ENCODE assay signal across 23 cellular contexts in genomic region chr11:19101803-19102520, GRCh38. TPM values are rescaled to one million over a fixed set of nuclear protein-coding genes. Genes with fewer than 3 reads are reported as not detected.
DNase-seq lines count a peak whose midpoint lies in the region; ATAC-seq and TF ChIP-seq lines count a peak whose summit lies in the region.
"Had no signal": no experiment of that assay in that cellular context is flagged by ENCODE, and none has a peak within 500 bp of the region (broad histone marks: within the 10 kb centered on the region; RNA-seq: fewer than 3 reads in every experiment).

No MANE protein-coding gene starts in this region.

- H3K27me3 ChIP-seq in uterus = no peaks in the 10 kb centered on the region

- no peak overlapping the region for H3K27ac ChIP-seq in uterus

- H3K4me3 ChIP-seq in epithelial cell of esophagus (ENCODE audit: low read length) (no peak overlapping the region), uterus (no peak overlapping the region)

- H3K9me3 Mint-ChIP-seq in stimulated activated memory B cell treated with anti-CD40 and anti-IgM and Interleukin-4, amounts not matched to agents 10 μg/mL and 1 μg/mL and 100 μg/mL, for 72 hours = peaks cover 7% of the 10 kb centered on the region
- H3K9me3 Mint-ChIP-seq: activated CD4-positive, alpha-beta T cell treated with anti-CD3 and anti-CD28 coated beads, Interleukin-2, amount 10 ng/mL, durations not matched to agents 7 days and 5 days; activated naive CD8-positive, alpha-beta T cell treated with anti-CD3 and anti-CD28 coated beads, Interleukin-2, amount 10 ng/mL, durations not matched to agents 7 days and 5 days; activated T-cell treated with anti-CD3 and anti-CD28 coated beads, Interleukin-2, amount 50 U/mL, for 24 hours had no signal

- TF ChIP-seq POLR2A in uterus (IDR thresholded peaks at IDR 0.05) = no peak

- no peaks in the 10 kb centered on the region for H3K4me1 Mint-ChIP-seq in stimulated activated memory B cell treated with anti-CD40 and anti-IgM and Interleukin-4, amounts not matched to agents 10 μg/mL and 1 μg/mL and 100 μg/mL, for 72 hours
- H3K4me1 Mint-ChIP-seq: activated CD4-positive, alpha-beta T cell treated with anti-CD3 and anti-CD28 coated beads, Interleukin-2, amount 10 ng/mL, durations not matched to agents 7 days and 5 days; activated naive CD8-positive, alpha-beta T cell treated with anti-CD3 and anti-CD28 coated beads, Interleukin-2, amount 10 ng/mL, durations not matched to agents 7 days and 5 days; CD4-positive, CD25-positive, alpha-beta regulatory T cell; naive B cell had no signal

- H3K9me3 ChIP-seq in uterus = no peaks in the 10 kb centered on the region

- H3K4me1 ChIP-seq in uterus = no peaks in the 10 kb centered on the region

- TF ChIP-seq CTCF in epithelial cell of esophagus (IDR thresholded peaks at IDR 0.05; ENCODE audit: insufficient read depth, low read depth, low read length, missing control alignments) = no peak
- TF ChIP-seq CTCF in uterus (IDR thresholded peaks at IDR 0.05) = no peak

- no peak overlapping the region for H3K27ac Mint-ChIP-seq in stimulated activated memory B cell treated with anti-CD40 and anti-IgM and Interleukin-4, amounts not matched to agents 10 μg/mL and 1 μg/mL and 100 μg/mL, for 72 hours
- H3K27ac Mint-ChIP-seq: activated CD4-positive, alpha-beta T cell treated with anti-CD3 and anti-CD28 coated beads, Interleukin-2, amount 10 ng/mL, durations not matched to agents 7 days and 5 days; activated naive CD8-positive, alpha-beta T cell treated with anti-CD3 and anti-CD28 coated beads, Interleukin-2, amount 10 ng/mL, durations not matched to agents 7 days and 5 days; activated T-cell treated with anti-CD3 and anti-CD28 coated beads, Interleukin-2, amount 50 U/mL, for 24 hours; CD4-positive, CD25-positive, alpha-beta regulatory T cell; naive B cell; stimulated activated naive CD8-positive, alpha-beta T cell treated with anti-CD3 and anti-CD28 coated beads, Interleukin-15, Interleukin-2, amounts not matched to agents 100 ng/mL and 50 ng/mL, for 24 hours had no signal

- intact Hi-C loops in uterus (cut with DNase I; ENCODE audit: low total_unique reads) = no loop called here

- H3K36me3 ChIP-seq in uterus = no peaks in the 10 kb centered on the region

- H3K27me3 Mint-ChIP-seq in stimulated activated memory B cell treated with anti-CD40 and anti-IgM and Interleukin-4, amounts not matched to agents 10 μg/mL and 1 μg/mL and 100 μg/mL, for 72 hours = peaks cover 38% of the 10 kb centered on the region

- no peak overlapping the region for H3K4me3 Mint-ChIP-seq in stimulated activated memory B cell treated with anti-CD40 and anti-IgM and Interleukin-4, amounts not matched to agents 10 μg/mL and 1 μg/mL and 100 μg/mL, for 72 hours
- H3K4me3 Mint-ChIP-seq: activated CD4-positive, alpha-beta T cell treated with anti-CD3 and anti-CD28 coated beads, Interleukin-2, amount 10 ng/mL, durations not matched to agents 7 days and 5 days; activated naive CD8-positive, alpha-beta T cell treated with anti-CD3 and anti-CD28 coated beads, Interleukin-2, amount 10 ng/mL, durations not matched to agents 7 days and 5 days; activated T-cell treated with anti-CD3 and anti-CD28 coated beads, Interleukin-2, amount 50 U/mL, for 24 hours; CD4-positive, CD25-positive, alpha-beta regulatory T cell; naive B cell; stimulated activated naive CD8-positive, alpha-beta T cell treated with anti-CD3 and anti-CD28 coated beads, Interleukin-15, Interleukin-2, amounts not matched to agents 100 ng/mL and 50 ng/mL, for 24 hours had no signal

- DNase-seq in A172 (ENCODE audit: low spot score) (peak; percentile 43), LHCN-M2 (ENCODE audit: low read depth) (peak; percentile 80), NCI-H526 treated with DMSO at 0.1 percent for 48 hours (lab: John Stamatoyannopoulos, UW) (peak; percentile 53), epithelial cell of esophagus (ENCODE audit: low read depth) (peak; percentile 89), HuH-7.5 (ENCODE audit: low spot score) (no peak), ureter (ENCODE audit: low spot score) (no peak), uterus (no peak)
- DNase-seq: ACHN; activated CD4-positive, alpha-beta T cell treated with anti-CD3 and anti-CD28 coated beads, Interleukin-2, amount 10 ng/mL, durations not matched to agents 7 days and 5 days; activated naive CD8-positive, alpha-beta T cell treated with anti-CD3 and anti-CD28 coated beads, Interleukin-2, amount 10 ng/mL, durations not matched to agents 7 days and 5 days; activated T-cell treated with anti-CD3 and anti-CD28 coated beads, Interleukin-2, amount 50 U/mL, for 24 hours; caudate nucleus; CD4-positive, CD25-positive, alpha-beta regulatory T cell; effector CD8-positive, alpha-beta T cell; HCEC 1CT; left ventricle myocardium superior; naive B cell; NCI-H1092; stimulated activated CD4-positive, alpha-beta T cell treated with anti-CD3 and anti-CD28 coated beads, Interleukin-12 subunit alpha, Interleukin-12 subunit beta, amount 100 ng/mL, for 4 hours had no signal

- H3K36me3 Mint-ChIP-seq in stimulated activated memory B cell treated with anti-CD40 and anti-IgM and Interleukin-4, amounts not matched to agents 10 μg/mL and 1 μg/mL and 100 μg/mL, for 72 hours = no peaks in the 10 kb centered on the region
- H3K36me3 Mint-ChIP-seq: activated naive CD8-positive, alpha-beta T cell treated with anti-CD3 and anti-CD28 coated beads, Interleukin-2, amount 10 ng/mL, durations not matched to agents 7 days and 5 days; CD4-positive, CD25-positive, alpha-beta regulatory T cell; naive B cell had no signal

- no peak for ATAC-seq in stimulated activated memory B cell treated with anti-CD40 and anti-IgM and Interleukin-4, amounts not matched to agents 10 μg/mL and 1 μg/mL and 100 μg/mL, for 72 hours
- ATAC-seq: left ventricle myocardium superior had no signal

RNA-seq across cellular contexts. Expression of gene ZDHHC13, which starts 15.0 kb away (rescaled TPM):
- total RNA-seq in A172 (2014; rRNA removed; shearing (Covaris generic)) = 37.5 and 37.6 TPM in 2 replicates
- 15.8 and 19.6 TPM in 2 replicates for total RNA-seq in LHCN-M2 (2014; rRNA removed)
- 5.1 TPM for polyA plus RNA-seq in LHCN-M2 (2012)
- 44.1 TPM for total RNA-seq in ureter
- 10 to 100 TPM in 3 of 4 donors, 1 to 10 TPM in 1; 7.4 to 31.5 (median 12.7) TPM for total RNA-seq in uterus

RNA-seq across cellular contexts. Expression of gene MRGPRX2, which starts 41.4 kb away (rescaled TPM):
- not detected in 2 replicates for total RNA-seq in A172 (2014; rRNA removed; shearing (Covaris generic))
- total RNA-seq in LHCN-M2 (2014; rRNA removed) (not detected in 2 replicates), ureter (not detected), uterus (under 1 TPM in 1 of 4 donors, not detected in 3; 0.27 TPM)
- not detected for polyA plus RNA-seq in LHCN-M2 (2012)
- total RNA-seq: activated CD4-positive, alpha-beta T cell treated with anti-CD3 and anti-CD28 coated beads, Interleukin-2, amount 10 ng/mL, durations not matched to agents 7 days and 5 days; activated naive CD8-positive, alpha-beta T cell treated with anti-CD3 and anti-CD28 coated beads, Interleukin-2, amount 10 ng/mL, durations not matched to agents 7 days and 5 days; CD4-positive, CD25-positive, alpha-beta regulatory T cell; G401; left ventricle myocardium superior; SK-MEL-5 had no signal
- polyA plus RNA-seq: CD4-positive, CD25-positive, alpha-beta regulatory T cell had no signal

Comparison
In these comparisons a context has a peak if more than half of its experiments do, and no peak if none do; other contexts are left out.
1. DNase-seq: peak in A172 (single experiment), LHCN-M2 (single experiment), NCI-H526 treated with DMSO at 0.1 percent for 48 hours (single experiment) and epithelial cell of esophagus (single experiment); none in HuH-7.5 (single experiment), ureter (single experiment) and uterus (0 of 2).